26 cellular contexts compared by ENCODE assay signal in the genomic region with DNA sequence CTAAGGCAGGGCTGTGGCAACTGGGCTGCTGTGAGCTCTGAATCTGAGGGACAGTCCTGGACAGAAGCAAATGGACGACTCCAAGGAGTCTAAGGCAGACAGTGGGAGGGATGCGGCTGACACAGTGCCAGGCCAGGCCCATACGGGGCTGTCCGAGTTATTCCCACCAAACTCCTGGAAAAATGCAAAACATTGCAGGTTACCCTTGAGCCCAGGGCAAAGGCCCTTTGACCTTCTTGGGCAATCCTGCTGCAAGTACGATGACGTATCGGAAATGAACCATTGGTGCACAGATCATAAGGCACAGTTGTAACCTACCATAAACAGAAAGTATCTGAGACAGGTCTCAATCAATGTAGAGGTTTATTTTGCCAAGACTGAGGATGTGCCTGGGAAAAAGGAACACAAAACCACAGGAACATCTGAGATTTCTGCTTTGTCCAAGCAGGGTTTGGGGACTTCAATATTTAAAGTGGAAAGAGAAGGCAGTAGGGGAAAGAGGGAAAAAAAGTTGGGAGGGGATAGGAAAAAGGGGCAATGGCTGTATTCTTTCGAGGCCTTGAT.
"Had no signal": no experiment of that assay in that cellular context is flagged by ENCODE, and none has a peak within 500 bp of the region (broad histone marks: within the 10 kb centered on the region; RNA-seq: fewer than 3 reads in every experiment).

No MANE protein-coding gene starts in this region.

- ATAC-seq: activated naive CD4-positive, alpha-beta T cell treated with anti-CD3 and anti-CD28 coated beads, Interleukin-2, amount 50 U/mL, for 72 hours; activated T-cell treated with anti-CD3 and anti-CD28 coated beads, Interleukin-2, amount 50 U/mL, for 4 hours; activated T-helper 17 cell treated with anti-CD3 and anti-CD28 coated beads, Interleukin-2, amount 50 U/mL, for 72 hours; left cardiac atrium; naive thymus-derived CD8-positive, alpha-beta T cell; stimulated activated effector memory CD8-positive, alpha-beta T cell treated with anti-CD3 and anti-CD28 coated beads, Interleukin-12 subunit alpha, Interleukin-12 subunit beta, amount 100 ng/mL, for 72 hours had no signal

- H3K27me3 Mint-ChIP-seq: dendritic cell treated with granulocyte-macrophage colony-stimulating factor and Interleukin-4, amounts not matched to agents 40 ng/mL and 50 ng/mL, for 4 days; stimulated activated naive CD8-positive, alpha-beta T cell treated with anti-CD3 and anti-CD28 coated beads, Interleukin-15, Interleukin-2, amounts not matched to agents 100 ng/mL and 50 ng/mL, for 24 hours had no signal

- H3K27ac ChIP-seq: breast epithelium, epithelial cell of prostate, skin epidermis, upper lobe of left lung, WERI-Rb-1 had no signal

- H3K27ac Mint-ChIP-seq: activated CD4-positive, alpha-beta memory T cell treated with anti-CD3 and anti-CD28 coated beads for 36 hours; activated CD4-positive, alpha-beta T cell treated with anti-CD3 and anti-CD28 coated beads, Interleukin-2, amount 10 ng/mL, durations not matched to agents 24 days and 14 days; activated naive CD4-positive, alpha-beta T cell treated with anti-CD3 and anti-CD28 coated beads, Interleukin-2, amount 50 U/mL, for 72 hours; activated T-helper 17 cell treated with anti-CD3 and anti-CD28 coated beads, Interleukin-2, amount 50 U/mL, for 72 hours; dendritic cell treated with granulocyte-macrophage colony-stimulating factor and Interleukin-4, amounts not matched to agents 40 ng/mL and 50 ng/mL, for 4 days; naive thymus-derived CD8-positive, alpha-beta T cell; stimulated activated effector memory CD8-positive, alpha-beta T cell treated with anti-CD3 and anti-CD28 coated beads, Interleukin-12 subunit alpha, Interleukin-12 subunit beta, amount 100 ng/mL, for 72 hours; stimulated activated naive CD8-positive, alpha-beta T cell treated with anti-CD3 and anti-CD28 coated beads, Interleukin-15, Interleukin-2, amounts not matched to agents 100 ng/mL and 50 ng/mL, for 24 hours had no signal

- H3K4me1 ChIP-seq: breast epithelium had no signal

- H3K27me3 ChIP-seq: breast epithelium, upper lobe of left lung had no signal

- H3K9me3 ChIP-seq: breast epithelium, upper lobe of left lung had no signal

- H3K36me3 ChIP-seq: breast epithelium, upper lobe of left lung, WERI-Rb-1 had no signal

- H3K4me3 Mint-ChIP-seq: activated CD4-positive, alpha-beta memory T cell treated with anti-CD3 and anti-CD28 coated beads for 36 hours; activated CD4-positive, alpha-beta T cell treated with anti-CD3 and anti-CD28 coated beads, Interleukin-2, amount 10 ng/mL, durations not matched to agents 24 days and 14 days; activated T-cell treated with anti-CD3 and anti-CD28 coated beads, Interleukin-2, amount 50 U/mL, for 4 hours; activated T-helper 17 cell treated with anti-CD3 and anti-CD28 coated beads, Interleukin-2, amount 50 U/mL, for 72 hours; central memory CD8-positive, alpha-beta T cell; dendritic cell treated with granulocyte-macrophage colony-stimulating factor and Interleukin-4, amounts not matched to agents 40 ng/mL and 50 ng/mL, for 4 days; naive thymus-derived CD8-positive, alpha-beta T cell; stimulated activated effector memory CD8-positive, alpha-beta T cell treated with anti-CD3 and anti-CD28 coated beads, Interleukin-12 subunit alpha, Interleukin-12 subunit beta, amount 100 ng/mL, for 72 hours; stimulated activated naive CD8-positive, alpha-beta T cell treated with anti-CD3 and anti-CD28 coated beads, Interleukin-15, Interleukin-2, amounts not matched to agents 100 ng/mL and 50 ng/mL, for 24 hours had no signal

- DNase-seq: activated CD4-positive, alpha-beta memory T cell treated with anti-CD3 and anti-CD28 coated beads for 36 hours; activated CD4-positive, alpha-beta T cell treated with anti-CD3 and anti-CD28 coated beads, Interleukin-2, amount 10 ng/mL, durations not matched to agents 24 days and 14 days; activated CD4-positive, CD25-positive, alpha-beta regulatory T cell treated with anti-CD3 and anti-CD28 coated beads, Interleukin-2, amount 50 U/mL, for 72 hours; activated CD8-positive, alpha-beta memory T cell treated with anti-CD3 and anti-CD28 coated beads, Interleukin-2, amount 50 U/mL, for 48 hours; activated naive CD4-positive, alpha-beta T cell; activated T-cell treated with anti-CD3 and anti-CD28 coated beads, Interleukin-2, amount 50 U/mL, for 4 hours; hippocampal formation; left cardiac atrium; naive thymus-derived CD8-positive, alpha-beta T cell; stimulated activated CD4-positive, alpha-beta T cell treated with anti-CD3 and anti-CD28 coated beads, Interleukin-4, amount 100 ng/mL, for 24 hours; substantia nigra; T-helper 9 cell; upper lobe of left lung had no signal

- H3K36me3 Mint-ChIP-seq: activated CD4-positive, alpha-beta memory T cell treated with anti-CD3 and anti-CD28 coated beads for 36 hours; activated naive CD4-positive, alpha-beta T cell treated with anti-CD3 and anti-CD28 coated beads, Interleukin-2, amount 50 U/mL, for 72 hours; naive thymus-derived CD8-positive, alpha-beta T cell; stimulated activated effector memory CD8-positive, alpha-beta T cell treated with anti-CD3 and anti-CD28 coated beads, Interleukin-12 subunit alpha, Interleukin-12 subunit beta, amount 100 ng/mL, for 72 hours had no signal

- H3K9me3 Mint-ChIP-seq: activated CD4-positive, alpha-beta memory T cell treated with anti-CD3 and anti-CD28 coated beads for 36 hours; activated CD4-positive, alpha-beta T cell treated with anti-CD3 and anti-CD28 coated beads, Interleukin-2, amount 10 ng/mL, durations not matched to agents 24 days and 14 days; activated naive CD4-positive, alpha-beta T cell treated with anti-CD3 and anti-CD28 coated beads, Interleukin-2, amount 50 U/mL, for 72 hours; activated T-helper 17 cell treated with anti-CD3 and anti-CD28 coated beads, Interleukin-2, amount 50 U/mL, for 72 hours; central memory CD8-positive, alpha-beta T cell; stimulated activated effector memory CD8-positive, alpha-beta T cell treated with anti-CD3 and anti-CD28 coated beads, Interleukin-12 subunit alpha, Interleukin-12 subunit beta, amount 100 ng/mL, for 72 hours; stimulated activated naive CD8-positive, alpha-beta T cell treated with anti-CD3 and anti-CD28 coated beads, Interleukin-15, Interleukin-2, amounts not matched to agents 100 ng/mL and 50 ng/mL, for 24 hours had no signal

- H3K4me3 ChIP-seq: breast epithelium, skin epidermis, upper lobe of left lung had no signal

- FAIRE-seq: frontal cortex, keratinocyte, TTC549 had no signal

- H3K4me1 Mint-ChIP-seq: activated CD4-positive, alpha-beta T cell treated with anti-CD3 and anti-CD28 coated beads, Interleukin-2, amount 10 ng/mL, durations not matched to agents 24 days and 14 days; activated T-helper 17 cell treated with anti-CD3 and anti-CD28 coated beads, Interleukin-2, amount 50 U/mL, for 72 hours; central memory CD8-positive, alpha-beta T cell; naive thymus-derived CD8-positive, alpha-beta T cell; stimulated activated effector memory CD8-positive, alpha-beta T cell treated with anti-CD3 and anti-CD28 coated beads, Interleukin-12 subunit alpha, Interleukin-12 subunit beta, amount 100 ng/mL, for 72 hours had no signal
